ENCODE assay signal across 15 cellular contexts in genomic region chr3:195638456-195638855, GRCh38. TPM values are rescaled to one million over a fixed set of nuclear protein-coding genes. Genes with fewer than 3 reads are reported as not detected.
A peak's percentile ranks its signal among the peaks of the same experiment; 100 is the strongest.
DNase-seq lines count a peak whose midpoint lies in the region; ATAC-seq and TF ChIP-seq lines count a peak whose summit lies in the region.
"Not testable (repeated sequence)": the region's sequence is repeated elsewhere in the genome, so short reads cannot be mapped to it uniquely, and the experiment has no call there.
"Had no signal": no experiment of that assay in that cellular context is flagged by ENCODE, and none has a peak within 500 bp of the region (broad histone marks: within the 10 kb centered on the region; RNA-seq: fewer than 3 reads in every experiment).

No MANE protein-coding gene starts in this region.

- not testable (repeated sequence) for TF ChIP-seq POLR2A in Peyer's patch (IDR thresholded peaks at IDR 0.05)

- H3K4me1 ChIP-seq in Peyer's patch = not testable (repeated sequence)

- not testable (repeated sequence) for H3K36me3 Mint-ChIP-seq in activated CD4-positive, alpha-beta T cell treated with anti-CD3 and anti-CD28 coated beads, Interleukin-2, amount 10 ng/mL, durations not matched to agents 24 days and 14 days (ENCODE audit: low read depth); activated CD8-positive, alpha-beta T cell treated with anti-CD3 and anti-CD28 coated beads, Interleukin-2, amount 10 ng/mL, durations not matched to agents 7 days and 5 days (ENCODE audit: low read depth)
- peaks cover 21% of the 10 kb centered on the region for H3K36me3 Mint-ChIP-seq in activated T-helper 17 cell treated with anti-CD3 and anti-CD28 coated beads, Interleukin-2, amount 50 U/mL, for 72 hours (ENCODE audit: low read depth)
- peaks cover 54% of the 10 kb centered on the region for H3K36me3 Mint-ChIP-seq in stimulated activated effector memory CD8-positive, alpha-beta T cell treated with anti-CD3 and anti-CD28 coated beads, Interleukin-12 subunit alpha, Interleukin-12 subunit beta, amount 100 ng/mL, for 72 hours

- peak overlapping the region; percentile 20 for H3K27ac Mint-ChIP-seq in activated CD4-positive, alpha-beta T cell treated with anti-CD3 and anti-CD28 coated beads, Interleukin-2, amount 10 ng/mL, durations not matched to agents 24 days and 14 days
- not testable (repeated sequence) for H3K27ac Mint-ChIP-seq in activated CD8-positive, alpha-beta T cell treated with anti-CD3 and anti-CD28 coated beads, Interleukin-2, amount 10 ng/mL, durations not matched to agents 7 days and 5 days; activated T-helper 17 cell treated with anti-CD3 and anti-CD28 coated beads, Interleukin-2, amount 50 U/mL, for 72 hours; stimulated activated effector memory CD8-positive, alpha-beta T cell treated with anti-CD3 and anti-CD28 coated beads, Interleukin-12 subunit alpha, Interleukin-12 subunit beta, amount 100 ng/mL, for 72 hours

- intact Hi-C loops in activated CD4-positive, alpha-beta T cell treated with anti-CD3 and anti-CD28 coated beads, Interleukin-2, amount 10 ng/mL, durations not matched to agents 24 days and 14 days (cut with micrococcal nuclease); Right ventricle myocardium inferior (cut with DNase I): not testable (repeated sequence)

- H3K9me3 Mint-ChIP-seq in activated CD4-positive, alpha-beta T cell treated with anti-CD3 and anti-CD28 coated beads, Interleukin-2, amount 10 ng/mL, durations not matched to agents 24 days and 14 days; activated CD8-positive, alpha-beta T cell treated with anti-CD3 and anti-CD28 coated beads, Interleukin-2, amount 10 ng/mL, durations not matched to agents 7 days and 5 days (ENCODE audit: insufficient read depth); activated T-helper 17 cell treated with anti-CD3 and anti-CD28 coated beads, Interleukin-2, amount 50 U/mL, for 72 hours; stimulated activated effector memory CD8-positive, alpha-beta T cell treated with anti-CD3 and anti-CD28 coated beads, Interleukin-12 subunit alpha, Interleukin-12 subunit beta, amount 100 ng/mL, for 72 hours: not testable (repeated sequence)

- not testable (repeated sequence) for H3K36me3 ChIP-seq in Peyer's patch

- ATAC-seq in activated CD8-positive, alpha-beta T cell treated with anti-CD3 and anti-CD28 coated beads, Interleukin-2, amount 10 ng/mL, durations not matched to agents 7 days and 5 days; activated T-helper 17 cell treated with anti-CD3 and anti-CD28 coated beads, Interleukin-2, amount 50 U/mL, for 72 hours (replicated peaks); Right ventricle myocardium inferior; stimulated activated effector memory CD8-positive, alpha-beta T cell treated with anti-CD3 and anti-CD28 coated beads, Interleukin-12 subunit alpha, Interleukin-12 subunit beta, amount 100 ng/mL, for 72 hours: not testable (repeated sequence)

- H3K27me3 ChIP-seq in Peyer's patch = not testable (repeated sequence)

- DNase-seq in Peyer's patch (peak in 2 of 3 donors; percentile 7 to 14), coronary artery (ENCODE audit: low spot score) (peak; percentile 29), Right ventricle myocardium inferior (ENCODE audit: missing footprints) (peak; percentile 5)
- not testable (repeated sequence) for DNase-seq in activated CD4-positive, alpha-beta T cell treated with anti-CD3 and anti-CD28 coated beads, Interleukin-2, amount 10 ng/mL, durations not matched to agents 24 days and 14 days; stimulated activated effector memory CD8-positive, alpha-beta T cell treated with anti-CD3 and anti-CD28 coated beads, Interleukin-12 subunit alpha, Interleukin-12 subunit beta, amount 100 ng/mL, for 72 hours (ENCODE audit: low spot score in 2 of 2)
- peak; percentile 20 for DNase-seq in activated CD8-positive, alpha-beta T cell treated with anti-CD3 and anti-CD28 coated beads, Interleukin-2, amount 10 ng/mL, durations not matched to agents 7 days and 5 days
- peak; percentile 60 for DNase-seq in activated effector memory CD4-positive, alpha-beta T cell treated with anti-CD3 and anti-CD28 coated beads, Interleukin-2, amount 50 U/mL, for 16 hours

- H3K9me3 ChIP-seq in Peyer's patch = not testable (repeated sequence)

- H3K4me3 ChIP-seq in Peyer's patch, coronary artery: not testable (repeated sequence)

- not testable (repeated sequence) for H3K27me3 Mint-ChIP-seq in activated CD4-positive, alpha-beta T cell treated with anti-CD3 and anti-CD28 coated beads, Interleukin-2, amount 10 ng/mL, durations not matched to agents 24 days and 14 days; activated CD8-positive, alpha-beta T cell treated with anti-CD3 and anti-CD28 coated beads, Interleukin-2, amount 10 ng/mL, durations not matched to agents 7 days and 5 days (ENCODE audit: low read depth); activated T-helper 17 cell treated with anti-CD3 and anti-CD28 coated beads, Interleukin-2, amount 50 U/mL, for 72 hours

- not testable (repeated sequence) for H3K27ac ChIP-seq in Peyer's patch, coronary artery

- peaks cover 11% of the 10 kb centered on the region for H3K4me1 Mint-ChIP-seq in activated CD4-positive, alpha-beta T cell treated with anti-CD3 and anti-CD28 coated beads, Interleukin-2, amount 10 ng/mL, durations not matched to agents 24 days and 14 days
- peaks cover 11% of the 10 kb centered on the region for H3K4me1 Mint-ChIP-seq in activated CD8-positive, alpha-beta T cell treated with anti-CD3 and anti-CD28 coated beads, Interleukin-2, amount 10 ng/mL, durations not matched to agents 7 days and 5 days (ENCODE audit: low read depth)
- H3K4me1 Mint-ChIP-seq in activated T-helper 17 cell treated with anti-CD3 and anti-CD28 coated beads, Interleukin-2, amount 50 U/mL, for 72 hours = not testable (repeated sequence)
- peaks cover 29% of the 10 kb centered on the region for H3K4me1 Mint-ChIP-seq in stimulated activated effector memory CD8-positive, alpha-beta T cell treated with anti-CD3 and anti-CD28 coated beads, Interleukin-12 subunit alpha, Interleukin-12 subunit beta, amount 100 ng/mL, for 72 hours

- CTCF ChIA-PET in activated CD8-positive, alpha-beta T cell treated with anti-CD3 and anti-CD28 coated beads, Interleukin-2, amount 10 ng/mL, durations not matched to agents 7 days and 5 days (lab: Charles Lee) = not testable (repeated sequence)

- POLR2A ChIA-PET in activated CD8-positive, alpha-beta T cell treated with anti-CD3 and anti-CD28 coated beads, Interleukin-2, amount 10 ng/mL, durations not matched to agents 7 days and 5 days (lab: Charles Lee) = interaction anchor here (0.6 kb wide), 1 partner anchor 96 kb away, joined by 3 read pairs; the partner anchor contains the start of gene PPP1R2

- not testable (repeated sequence) for H3K4me3 Mint-ChIP-seq in activated CD4-positive, alpha-beta T cell treated with anti-CD3 and anti-CD28 coated beads, Interleukin-2, amount 10 ng/mL, durations not matched to agents 24 days and 14 days; activated CD8-positive, alpha-beta T cell treated with anti-CD3 and anti-CD28 coated beads, Interleukin-2, amount 10 ng/mL, durations not matched to agents 7 days and 5 days
- H3K4me3 Mint-ChIP-seq in activated T-helper 17 cell treated with anti-CD3 and anti-CD28 coated beads, Interleukin-2, amount 50 U/mL, for 72 hours = peak overlapping the region; percentile 32
- H3K4me3 Mint-ChIP-seq in stimulated activated effector memory CD8-positive, alpha-beta T cell treated with anti-CD3 and anti-CD28 coated beads, Interleukin-12 subunit alpha, Interleukin-12 subunit beta, amount 100 ng/mL, for 72 hours = peak overlapping the region; percentile 69

- TF ChIP-seq CTCF in Peyer's patch (IDR thresholded peaks at IDR 0.05); coronary artery (IDR thresholded peaks at IDR 0.05): not testable (repeated sequence)

RNA-seq across cellular contexts. Expression of gene APOD, which starts 54.7 kb away (rescaled TPM):
- total RNA-seq in Peyer's patch = 10 to 100 TPM; 22.3 to 68.2 (median 35.6) TPM
- total RNA-seq in activated CD4-positive, alpha-beta T cell treated with anti-CD3 and anti-CD28 coated beads, Interleukin-2, amount 10 ng/mL, durations not matched to agents 24 days and 14 days = 1.8 and 2.6 TPM in 2 replicates
- total RNA-seq in activated CD8-positive, alpha-beta T cell treated with anti-CD3 and anti-CD28 coated beads, Interleukin-2, amount 10 ng/mL, durations not matched to agents 7 days and 5 days = not detected
- 1 to 10 TPM in 1 of 2 donors, not detected in 1; 4.2 TPM for total RNA-seq in activated T-helper 17 cell treated with anti-CD3 and anti-CD28 coated beads, Interleukin-2, amount 50 U/mL, for 72 hours
- total RNA-seq in Right ventricle myocardium inferior = 327 TPM
- total RNA-seq: A673; Calu3; CD4-positive, alpha-beta memory T cell; CD4-positive, alpha-beta T cell; CD4-positive, CD25-positive, alpha-beta regulatory T cell; CD8-positive, alpha-beta T cell; Daoy had no signal
